In genomic region chr7:87474533-87475358, GRCh38 we compare ENCODE assay signal across 2 cellular contexts.
TF ChIP-seq lines count a peak whose summit lies in the region.

No MANE protein-coding gene starts in this region.

TF ChIP-seq in GM12878, 131 proteins besides CTCF, POLR2A, EP300 and RAD21 (continued from another document and continues in another):
- TF ChIP-seq EED (IDR thresholded peaks at IDR 0.05; ENCODE audit: low read depth), result peak; percentile 92
- no peak for TF ChIP-seq ZBTB11 (CRISPR knock-in tag; IDR thresholded peaks at IDR 0.05)
- TF ChIP-seq IRF3 (IDR thresholded peaks at IDR 0.05), result no peak
- no peak for TF ChIP-seq FOS (IDR thresholded peaks at IDR 0.05; ENCODE audit: borderline replicate concordance, extremely low read depth, insufficient read length)
- TF ChIP-seq KDM1A (IDR thresholded peaks at IDR 0.05; ENCODE audit: borderline replicate concordance), result no peak
- peak; percentile 96 for TF ChIP-seq IKZF1 (conservative IDR thresholded peaks at IDR 0.05)
- TF ChIP-seq LARP7 (IDR thresholded peaks at IDR 0.05), result no peak; the same call in 1 of the 2 replicates
- peak; percentile 82 for TF ChIP-seq MLLT1 (IDR thresholded peaks at IDR 0.05)
- peak; percentile 81; the same call in 1 of the 2 replicates for TF ChIP-seq MTA3 (IDR thresholded peaks at IDR 0.05; ENCODE audit: borderline replicate concordance, low read length)
- no peak for TF ChIP-seq ZNF687 (IDR thresholded peaks at IDR 0.05)
- no peak for TF ChIP-seq HDAC6 (IDR thresholded peaks at IDR 0.05; ENCODE audit: unreplicated experiment)
- TF ChIP-seq PAX8 (IDR thresholded peaks at IDR 0.05), result no peak
- peak; percentile 58; the same call in 1 of the 2 replicates for TF ChIP-seq RBBP5 (conservative IDR thresholded peaks at IDR 0.05)
- no peak for TF ChIP-seq CBX3 (IDR thresholded peaks at IDR 0.05; ENCODE audit: borderline replicate concordance, low read depth)
- peak; percentile 53; the same call in 1 of the 2 replicates for TF ChIP-seq SMAD5 (IDR thresholded peaks at IDR 0.05; ENCODE audit: low read depth)
- TF ChIP-seq RB1 (IDR thresholded peaks at IDR 0.05; ENCODE audit: borderline replicate concordance), result no peak; the same call in 1 of the 2 replicates
- no peak for TF ChIP-seq ZNF274 (IDR thresholded peaks at IDR 0.05; ENCODE audit: insufficient read depth, insufficient read length)
- no peak for TF ChIP-seq POLR2AphosphoS2 (IDR thresholded peaks at IDR 0.05; ENCODE audit: low read depth, low read length)
- peak in 1 of 2 experiments; percentile 98; a peak in 2 of 4 replicates for TF ChIP-seq ETV6 (conservative IDR thresholded peaks at IDR 0.05 in 1 of 2, IDR thresholded peaks at IDR 0.05 in 1 of 2; ENCODE audit: borderline replicate concordance in 1 of 2, low read depth in 1 of 2)
- TF ChIP-seq RAD51 (IDR thresholded peaks at IDR 0.05), result peak; percentile 33; the same call in 1 of the 2 replicates
- no peak; the same call in 1 of the 2 replicates for TF ChIP-seq ZNF24 (IDR thresholded peaks at IDR 0.05)

TF ChIP-seq in HepG2, 621 proteins besides CTCF, POLR2A, EP300 and RAD21 (continued from another document and continues in another):
- peak; percentile 22; the same call in 1 of the 2 replicates for TF ChIP-seq ZNF124 (CRISPR knock-in tag; IDR thresholded peaks at IDR 0.05)
- 0 out of 2 replicates have a peak, but pooled peaks have one; percentile 24 for TF ChIP-seq ARID2 (CRISPR knock-in tag; IDR thresholded peaks at IDR 0.05; ENCODE audit: borderline replicate concordance)
- TF ChIP-seq ZSCAN29 (CRISPR knock-in tag; conservative IDR thresholded peaks at IDR 0.05), result 0 out of 2 replicates have a peak, but pooled peaks have one; percentile 30
- TF ChIP-seq ZNF556 (CRISPR knock-in tag; IDR thresholded peaks at IDR 0.05; ENCODE audit: borderline replicate concordance), result no peak
- TF ChIP-seq ZSCAN31 (CRISPR knock-in tag; IDR thresholded peaks at IDR 0.05; ENCODE audit: low read depth), result 0 out of 2 replicates have a peak, but pooled peaks have one; percentile 4
- TF ChIP-seq ZNF687 (CRISPR knock-in tag; IDR thresholded peaks at IDR 0.05), result no peak
- TF ChIP-seq GZF1 (CRISPR knock-in tag; IDR thresholded peaks at IDR 0.05), result no peak
- no peak for TF ChIP-seq ZBTB8A (CRISPR knock-in tag; IDR thresholded peaks at IDR 0.05; ENCODE audit: borderline replicate concordance, low read depth)
- TF ChIP-seq ZNF576 (CRISPR knock-in tag; IDR thresholded peaks at IDR 0.05), result no peak
- TF ChIP-seq ZNF777 (CRISPR knock-in tag; IDR thresholded peaks at IDR 0.05), result no peak
- TF ChIP-seq ZBTB49 (CRISPR knock-in tag; IDR thresholded peaks at IDR 0.05; ENCODE audit: borderline replicate concordance), result no peak
- TF ChIP-seq TGIF2 (CRISPR knock-in tag; IDR thresholded peaks at IDR 0.05), result no peak
- TF ChIP-seq ZNF281 (CRISPR knock-in tag; IDR thresholded peaks at IDR 0.05; ENCODE audit: borderline replicate concordance), result peak; percentile 77; the same call in 1 of the 2 replicates
- TF ChIP-seq NCOA5 (CRISPR knock-in tag; IDR thresholded peaks at IDR 0.05), result no peak
- TF ChIP-seq ZNF674 (CRISPR knock-in tag; IDR thresholded peaks at IDR 0.05; ENCODE audit: low read depth), result no peak
- TF ChIP-seq U2AF2 (IDR thresholded peaks at IDR 0.05; ENCODE audit: low read depth, low read length), result no peak
- TF ChIP-seq POLR2G (IDR thresholded peaks at IDR 0.05; ENCODE audit: low read depth, low read length), result 0 out of 2 replicates have a peak, but pooled peaks have one; percentile 26
- TF ChIP-seq ZBTB38 (CRISPR knock-in tag; IDR thresholded peaks at IDR 0.05), result peak; percentile 20; the same call in 1 of the 2 replicates
- no peak for TF ChIP-seq E2F1 (CRISPR knock-in tag; IDR thresholded peaks at IDR 0.05)
- TF ChIP-seq ZNF234 (CRISPR knock-in tag; conservative IDR thresholded peaks at IDR 0.05), result 0 out of 2 replicates have a peak, but pooled peaks have one; percentile 17
- 0 out of 2 replicates have a peak, but pooled peaks have one; percentile 24 for TF ChIP-seq ZNF775 (CRISPR knock-in tag; IDR thresholded peaks at IDR 0.05; ENCODE audit: borderline replicate concordance)
- TF ChIP-seq TFDP1 (CRISPR knock-in tag; IDR thresholded peaks at IDR 0.05; ENCODE audit: borderline replicate concordance), result no peak
- no peak for TF ChIP-seq PLSCR1 (CRISPR knock-in tag; IDR thresholded peaks at IDR 0.05; ENCODE audit: borderline replicate concordance)
- no peak for TF ChIP-seq ZSCAN21 (CRISPR knock-in tag; IDR thresholded peaks at IDR 0.05; ENCODE audit: borderline replicate concordance)
- no peak; the same call in 1 of the 2 replicates for TF ChIP-seq ZBTB4 (CRISPR knock-in tag; IDR thresholded peaks at IDR 0.05; ENCODE audit: borderline replicate concordance)
- 0 out of 2 replicates have a peak, but pooled peaks have one; percentile 20 for TF ChIP-seq ZHX1 (CRISPR knock-in tag; IDR thresholded peaks at IDR 0.05; ENCODE audit: low read depth)
